25 cellular contexts compared by ENCODE assay signal in the genomic region with DNA sequence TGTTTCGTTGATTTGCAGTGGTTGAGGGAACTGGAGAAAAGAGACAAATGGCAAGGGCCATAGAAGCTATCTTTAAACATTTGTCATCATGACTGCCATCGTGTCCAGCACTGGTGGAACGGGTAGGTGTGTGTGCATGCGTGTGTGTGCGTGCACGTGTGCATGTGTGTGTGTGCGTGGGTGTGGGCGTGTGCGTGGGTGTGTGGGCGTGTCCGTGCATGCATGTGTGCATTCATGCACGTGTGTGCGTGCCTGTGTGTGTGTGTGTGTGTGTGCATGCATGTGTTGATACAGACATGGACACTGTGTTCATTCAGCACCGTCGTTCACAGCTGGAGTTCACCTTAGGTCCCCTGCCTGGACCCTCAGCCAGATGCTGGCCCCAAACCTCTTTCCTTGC. TPM values are rescaled to one million over a fixed set of nuclear protein-coding genes. Genes with fewer than 3 reads are reported as not detected.
DNase-seq lines count a peak whose midpoint lies in the region; ATAC-seq, FAIRE-seq and TF ChIP-seq lines count a peak whose summit lies in the region.
"Had no signal": no experiment of that assay in that cellular context is flagged by ENCODE, and none has a peak within 500 bp of the region (broad histone marks: within the 10 kb centered on the region; RNA-seq: fewer than 3 reads in every experiment).

No MANE protein-coding gene starts in this region.

- H3K4me3 Mint-ChIP-seq in activated CD4-positive, alpha-beta T cell treated with anti-CD3 and anti-CD28 coated beads, Interleukin-2, amount 10 ng/mL, durations not matched to agents 7 days and 5 days: no peak overlapping the region
- H3K4me3 Mint-ChIP-seq in activated CD4-positive, alpha-beta T cell treated with anti-CD3 and anti-CD28 coated beads for 36 hours: no peak overlapping the region
- H3K4me3 Mint-ChIP-seq: WTC11 had no signal

- no peak for DNase-seq in activated CD4-positive, alpha-beta T cell treated with anti-CD3 and anti-CD28 coated beads, Interleukin-2, amount 10 ng/mL, durations not matched to agents 7 days and 5 days
- DNase-seq in activated CD4-positive, alpha-beta T cell treated with anti-CD3 and anti-CD28 coated beads for 36 hours: no peak
- no peak for DNase-seq in HTR-8/SVneo (ENCODE audit: insufficient read length, low spot score)
- no peak for DNase-seq in bronchial epithelial cell (ENCODE audit: low read depth)
- DNase-seq in trophoblast cell: no peak
- DNase-seq in GM19239 (ENCODE audit: insufficient read length, low spot score): no peak
- no peak for DNase-seq in DMS114 treated with DMSO at 0.1 percent for 48 hours (lab: John Stamatoyannopoulos, UW; ENCODE audit: unreplicated experiment)
- DNase-seq: 8988T; body of pancreas; effector memory CD4-positive, alpha-beta T cell; EL; GOT3; KBM-7; RPMI8226; SK-N-SH; stimulated activated CD4-positive, alpha-beta T cell treated with anti-CD3 and anti-CD28 coated beads, Interleukin-2, amount 100 ng/mL, for 48 hours; stimulated activated naive CD4-positive, alpha-beta T cell; thyroid gland had no signal

- no peak overlapping the region for H2BK5ac ChIP-seq in trophoblast cell (ENCODE audit: low read depth, low read length, poor library complexity)

- no peak for TF ChIP-seq CTCF in bronchial epithelial cell (IDR thresholded peaks at IDR 0.05; ENCODE audit: insufficient read depth, low read length, severe bottlenecking)

- peak overlapping the region; percentile 31 for H3K18ac ChIP-seq in trophoblast cell (ENCODE audit: low read length)

- H3K79me2 ChIP-seq in trophoblast cell (ENCODE audit: control insufficient read depth, insufficient read depth, low read length, poor library complexity): no peaks in the 10 kb centered on the region

- CTCF ChIA-PET in activated CD4-positive, alpha-beta T cell treated with anti-CD3 and anti-CD28 coated beads, Interleukin-2, amount 10 ng/mL, durations not matched to agents 7 days and 5 days (lab: Charles Lee): interaction anchor here (0.5 to 3.2 kb wide), 2 partner anchors 9 to 13 kb away, joined by 3 to 11 read pairs; no protein-coding TSS in a partner anchor
- CTCF ChIA-PET in activated CD4-positive, alpha-beta T cell treated with anti-CD3 and anti-CD28 coated beads for 36 hours (lab: Charles Lee): no interaction called here

- no peak overlapping the region for H3K27ac ChIP-seq in trophoblast cell (ENCODE audit: low read depth, low read length)
- H3K27ac ChIP-seq: body of pancreas, neutrophil had no signal

- H3K9me3 Mint-ChIP-seq in activated CD4-positive, alpha-beta T cell treated with anti-CD3 and anti-CD28 coated beads, Interleukin-2, amount 10 ng/mL, durations not matched to agents 7 days and 5 days: no peaks in the 10 kb centered on the region
- H3K9me3 Mint-ChIP-seq in activated CD4-positive, alpha-beta T cell treated with anti-CD3 and anti-CD28 coated beads for 36 hours (ENCODE audit: low read depth): no peaks in the 10 kb centered on the region
- H3K9me3 Mint-ChIP-seq: WTC11 had no signal

- no peak overlapping the region for H2BK120ac ChIP-seq in trophoblast cell (ENCODE audit: insufficient read depth, low read length, poor library complexity)

- peaks cover 74% of the 10 kb centered on the region for H3K4me1 Mint-ChIP-seq in activated CD4-positive, alpha-beta T cell treated with anti-CD3 and anti-CD28 coated beads, Interleukin-2, amount 10 ng/mL, durations not matched to agents 7 days and 5 days
- H3K4me1 Mint-ChIP-seq in activated CD4-positive, alpha-beta T cell treated with anti-CD3 and anti-CD28 coated beads for 36 hours: peaks cover 67% of the 10 kb centered on the region

- intact Hi-C loops in activated CD4-positive, alpha-beta T cell treated with anti-CD3 and anti-CD28 coated beads for 36 hours (cut with DNase I, micrococcal nuclease): no loop called here

- no peaks in the 10 kb centered on the region for H3K27me3 ChIP-seq in bronchial epithelial cell (ENCODE audit: control insufficient read depth, insufficient read depth, low read length)
- H3K27me3 ChIP-seq in trophoblast cell (ENCODE audit: insufficient read depth, low read length): no peaks in the 10 kb centered on the region
- H3K27me3 ChIP-seq: body of pancreas, esophagus muscularis mucosa, neutrophil, thyroid gland had no signal

- no peak for ATAC-seq in activated CD4-positive, alpha-beta T cell treated with anti-CD3 and anti-CD28 coated beads for 36 hours
- no peak for ATAC-seq in activated CD4-positive, CD25-positive, alpha-beta regulatory T cell treated with anti-CD3 and anti-CD28 coated beads, Interleukin-2, amount 50 U/mL, for 24 hours
- ATAC-seq: body of pancreas, WTC11 had no signal

- no peak overlapping the region for H4K8ac ChIP-seq in trophoblast cell (ENCODE audit: low read depth, low read length)

- H3K9me3 ChIP-seq in trophoblast cell (ENCODE audit: insufficient read depth, low read depth, low read length): peaks cover 4% of the 10 kb centered on the region
- H3K9me3 ChIP-seq: body of pancreas, esophagus muscularis mucosa, neutrophil, SK-N-SH, thyroid gland had no signal

- FAIRE-seq in HTR-8/SVneo (lab: Jason Lieb, UNC): peak; percentile 97
- peak; percentile 83 for FAIRE-seq in bronchial epithelial cell (lab: Jason Lieb, UNC)
- FAIRE-seq in GM19239 (lab: Jason Lieb, UNC): no peak
- FAIRE-seq: frontal cortex, islet of Langerhans had no signal

- peak overlapping the region; percentile 15 for H3K27ac Mint-ChIP-seq in activated CD4-positive, alpha-beta T cell treated with anti-CD3 and anti-CD28 coated beads, Interleukin-2, amount 10 ng/mL, durations not matched to agents 7 days and 5 days
- no peak overlapping the region for H3K27ac Mint-ChIP-seq in activated CD4-positive, alpha-beta T cell treated with anti-CD3 and anti-CD28 coated beads for 36 hours
- H3K27ac Mint-ChIP-seq: WTC11 had no signal

- POLR2A ChIA-PET in activated CD4-positive, alpha-beta T cell treated with anti-CD3 and anti-CD28 coated beads, Interleukin-2, amount 10 ng/mL, durations not matched to agents 7 days and 5 days (lab: Charles Lee): no interaction called here
- POLR2A ChIA-PET in activated CD4-positive, alpha-beta T cell treated with anti-CD3 and anti-CD28 coated beads for 36 hours (lab: Charles Lee): no interaction called here

- H3K36me3 ChIP-seq in bronchial epithelial cell (ENCODE audit: control insufficient read depth, insufficient read depth, low read length): peaks cover 17% of the 10 kb centered on the region
- H3K36me3 ChIP-seq in trophoblast cell (ENCODE audit: control insufficient read depth in 1 of 2, insufficient read depth in 2 of 2, low read length in 2 of 2): peaks cover 7 to 9% of the 10 kb centered on the region in 2 experiments

- H4K91ac ChIP-seq in trophoblast cell (ENCODE audit: low read depth, low read length): no peak overlapping the region

- H3K79me1 ChIP-seq in trophoblast cell (ENCODE audit: low read length): peaks cover 10% of the 10 kb centered on the region

- H4K12ac ChIP-seq in trophoblast cell (ENCODE audit: low read depth, low read length): no peak overlapping the region

- H3K27me3 Mint-ChIP-seq in activated CD4-positive, alpha-beta T cell treated with anti-CD3 and anti-CD28 coated beads, Interleukin-2, amount 10 ng/mL, durations not matched to agents 7 days and 5 days: no peaks in the 10 kb centered on the region
- no peaks in the 10 kb centered on the region for H3K27me3 Mint-ChIP-seq in activated CD4-positive, alpha-beta T cell treated with anti-CD3 and anti-CD28 coated beads for 36 hours

- H3K36me3 Mint-ChIP-seq in activated CD4-positive, alpha-beta T cell treated with anti-CD3 and anti-CD28 coated beads, Interleukin-2, amount 10 ng/mL, durations not matched to agents 7 days and 5 days (ENCODE audit: low read depth): peaks cover 18% of the 10 kb centered on the region
- H3K36me3 Mint-ChIP-seq in activated CD4-positive, alpha-beta T cell treated with anti-CD3 and anti-CD28 coated beads for 36 hours (ENCODE audit: low read depth): peaks cover 29% of the 10 kb centered on the region

- H3K9ac ChIP-seq in trophoblast cell (ENCODE audit: low read length): peak overlapping the region; percentile 21
- H3K9ac ChIP-seq: SK-N-SH had no signal

- no peak overlapping the region for H3K14ac ChIP-seq in trophoblast cell (ENCODE audit: low read length)

- no peak overlapping the region for H2AFZ ChIP-seq in trophoblast cell (ENCODE audit: insufficient read depth, low read length, poor library complexity)

- no peak overlapping the region for H3K23ac ChIP-seq in trophoblast cell (ENCODE audit: low read length)

- H2AK5ac ChIP-seq in trophoblast cell (ENCODE audit: low read length): no peak overlapping the region

- no peak overlapping the region for H2BK12ac ChIP-seq in trophoblast cell (ENCODE audit: low read length)

- H3K4me3 ChIP-seq in bronchial epithelial cell (ENCODE audit: low read depth, low read length) (no peak overlapping the region), trophoblast cell (ENCODE audit: low read depth, low read length) (peak overlapping the region; percentile 50)
- H3K4me3 ChIP-seq: body of pancreas, esophagus muscularis mucosa, smooth muscle cell, thyroid gland had no signal

- no peak overlapping the region for H3K4ac ChIP-seq in trophoblast cell (ENCODE audit: low read depth, low read length)

- peaks cover 15 to 16% of the 10 kb centered on the region in 2 experiments for H3K4me1 ChIP-seq in trophoblast cell (ENCODE audit: control insufficient read depth in 1 of 2, insufficient read depth in 2 of 2, low read length in 2 of 2)

- H3K4me2 ChIP-seq in trophoblast cell (ENCODE audit: low read length): no peak overlapping the region
- H3K4me2 ChIP-seq: SK-N-SH, smooth muscle cell had no signal

- WGBS in trophoblast cell (ENCODE audit: extremely low coverage, insufficient coverage, insufficient read length): no CpG with 5 or more reads among the region's 15 CpGs

RNA-seq across cellular contexts. Expression of gene AP5Z1, which starts 38.1 kb away (rescaled TPM):
- total RNA-seq in activated CD4-positive, alpha-beta T cell treated with anti-CD3 and anti-CD28 coated beads, Interleukin-2, amount 10 ng/mL, durations not matched to agents 7 days and 5 days: 10 to 100 TPM; 61.1 to 71.3 TPM
- total RNA-seq in activated CD4-positive, alpha-beta T cell treated with anti-CD3 and anti-CD28 coated beads for 36 hours: 10 to 100 TPM; 21.0 to 26.4 TPM
- 24.5 and 25.5 TPM in 2 replicates for total RNA-seq in bronchial epithelial cell
- 19.8 and 22.2 TPM in 2 replicates for polyA plus RNA-seq in trophoblast cell (2013)

RNA-seq across cellular contexts. Expression of gene FOXK1, which starts 55.2 kb away (rescaled TPM):
- total RNA-seq in activated CD4-positive, alpha-beta T cell treated with anti-CD3 and anti-CD28 coated beads, Interleukin-2, amount 10 ng/mL, durations not matched to agents 7 days and 5 days: 10 to 100 TPM; 32.0 to 36.2 TPM
- total RNA-seq in activated CD4-positive, alpha-beta T cell treated with anti-CD3 and anti-CD28 coated beads for 36 hours: 10 to 100 TPM; 30.0 to 33.9 TPM
- 13.7 and 17.6 TPM in 2 replicates for total RNA-seq in bronchial epithelial cell
- 6.5 and 6.6 TPM in 2 replicates for polyA plus RNA-seq in trophoblast cell (2013)
